ENCODE assay signal across 22 cellular contexts in genomic region chr10:1141701-1142100, GRCh38.
"Had no signal": no experiment of that assay in that cellular context is flagged by ENCODE, and none has a peak within 500 bp of the region (broad histone marks: within the 10 kb centered on the region; RNA-seq: fewer than 3 reads in every experiment).

No MANE protein-coding gene starts in this region.

- H3K4me1 ChIP-seq: SJSA1 had no signal

- H3K36me3 ChIP-seq: MG63, SJSA1 had no signal

- H3K4me3 ChIP-seq: MG63, SJSA1, SK-N-MC had no signal

- DNase-seq: IMR-90, Karpas-422, KG1, MG63, NCI-H1092, NCI-H1105 treated with DMSO at 0.1 percent for 48 hours, NCI-H1417 treated with DMSO at 0.1 percent for 48 hours, NCI-H146, NCI-H1694 treated with DMSO at 0.1 percent for 48 hours, NCI-H1930, NCI-H2081, NCI-H2107, NCI-H2227 treated with DMSO at 0.1 percent for 48 hours, NCI-H524 treated with DMSO at 0.1 percent for 48 hours, NCI-H69, NCI-H774, Right ventricle myocardium superior, RPMI8226, SIG-M5 had no signal

- H3K27me3 ChIP-seq: MG63, SJSA1 had no signal

- H3K27ac ChIP-seq: SJSA1, SK-N-MC had no signal

- ATAC-seq: HepG2 had no signal
